In the genomic region with DNA sequence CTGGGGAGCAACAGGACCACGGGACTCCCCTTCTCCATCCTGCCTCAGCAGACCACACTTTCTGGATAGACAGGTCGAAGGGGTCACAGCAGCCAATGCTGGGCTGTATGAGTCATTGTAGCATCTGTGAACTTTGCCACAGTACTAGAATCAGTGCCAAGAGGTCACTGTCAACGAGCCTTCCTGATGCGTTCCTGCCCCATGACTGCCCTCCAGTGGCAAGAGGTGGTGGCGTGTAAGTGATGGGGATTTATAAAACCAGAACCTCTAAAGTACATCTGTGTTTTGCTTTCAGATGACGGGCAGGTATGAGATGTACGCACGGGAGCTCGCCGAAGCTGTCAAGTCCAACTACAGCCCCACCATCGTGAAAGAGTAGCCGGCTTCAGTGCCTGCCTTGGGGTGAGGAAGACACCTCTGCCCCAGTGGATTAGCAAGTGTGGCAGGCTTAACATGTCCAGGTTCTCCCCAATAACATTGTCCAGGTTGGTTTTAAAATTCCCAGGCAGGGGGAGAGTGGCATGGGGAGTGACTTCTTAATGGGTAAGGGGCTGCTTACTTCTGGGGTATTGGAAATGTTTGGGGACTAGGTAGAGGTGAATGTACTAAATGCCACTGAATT, we compare ENCODE assay signal across 9 cellular contexts. TPM values are rescaled to one million over a fixed set of nuclear protein-coding genes. Genes with fewer than 3 reads are reported as not detected.
DNase-seq lines count a peak whose midpoint lies in the region; ATAC-seq and TF ChIP-seq lines count a peak whose summit lies in the region.
"Had no signal": no experiment of that assay in that cellular context is flagged by ENCODE, and none has a peak within 500 bp of the region (broad histone marks: within the 10 kb centered on the region; RNA-seq: fewer than 3 reads in every experiment).

No MANE protein-coding gene starts in this region.

- no peaks in the 10 kb centered on the region for H3K27me3 ChIP-seq in Karpas-422 (ENCODE audit: low read length)
- no peaks in the 10 kb centered on the region for H3K27me3 ChIP-seq in SJSA1 (replicated peaks)
- no peaks in the 10 kb centered on the region for H3K27me3 ChIP-seq in uterus

- no peak overlapping the region for H3K4me2 ChIP-seq in Karpas-422 (ENCODE audit: low read depth, low read length, poor library complexity, severe bottlenecking)

- H3K36me3 ChIP-seq in Karpas-422 (ENCODE audit: insufficient read depth, low read length): no peaks in the 10 kb centered on the region
- H3K36me3 ChIP-seq in SJSA1: no peaks in the 10 kb centered on the region
- no peaks in the 10 kb centered on the region for H3K36me3 ChIP-seq in uterus

- peak; percentile 55 to 73 (median 69) for TF ChIP-seq CTCF in uterus (IDR thresholded peaks at IDR 0.05)

- no peak overlapping the region for H3K27ac ChIP-seq in Karpas-422 (ENCODE audit: low read length)
- no peak overlapping the region for H3K27ac ChIP-seq in SJSA1
- H3K27ac ChIP-seq in uterus: no peak overlapping the region

- H3K9me3 ChIP-seq in Karpas-422 (ENCODE audit: low read length): no peaks in the 10 kb centered on the region
- H3K9me3 ChIP-seq in SJSA1 (replicated peaks): no peaks in the 10 kb centered on the region
- no peaks in the 10 kb centered on the region for H3K9me3 ChIP-seq in uterus

- no peak overlapping the region for H3K4me3 ChIP-seq in Karpas-422 (ENCODE audit: low read length)
- no peak overlapping the region for H3K4me3 ChIP-seq in SJSA1
- no peak overlapping the region for H3K4me3 ChIP-seq in uterus

- peak; percentile 70 for DNase-seq in COLO668 (lab: John Stamatoyannopoulos, UW; ENCODE audit: unreplicated experiment)
- DNase-seq in Karpas-422: peak; percentile 95
- peak; percentile 62 to 69 for DNase-seq in SJSA1 (ENCODE audit: low read depth in 1 of 2, low spot score in 2 of 2)
- DNase-seq in activated gamma-delta T cell treated with anti-CD3 and anti-CD28 coated beads, Interleukin-2, amount 50 U/mL, for 16 hours (ENCODE audit: low read depth): peak; percentile 64
- peak; percentile 60 for DNase-seq in glomerular visceral epithelial cell (ENCODE audit: extremely low spot score)
- peak; percentile 94 for DNase-seq in posterior vena cava (ENCODE audit: low spot score)
- peak; percentile 69 to 72 for DNase-seq in uterus

- no peaks in the 10 kb centered on the region for H3K79me2 ChIP-seq in Karpas-422 (ENCODE audit: low read length)

- H3K4me1 ChIP-seq in Karpas-422 (ENCODE audit: low read length): peaks cover 44% of the 10 kb centered on the region
- peaks cover 7% of the 10 kb centered on the region for H3K4me1 ChIP-seq in SJSA1 (replicated peaks)
- H3K4me1 ChIP-seq in uterus: no peaks in the 10 kb centered on the region

- H4K20me1 ChIP-seq in Karpas-422 (ENCODE audit: insufficient read depth, low read depth, low read length): no peaks in the 10 kb centered on the region

- ATAC-seq in GM21447 (IDR thresholded peaks at IDR 0.05; ENCODE audit: unreplicated experiment): peak; percentile 78

- no peak for TF ChIP-seq POLR2A in uterus (IDR thresholded peaks at IDR 0.05)

- H2AFZ ChIP-seq in Karpas-422 (ENCODE audit: low read length): no peak overlapping the region

- no peaks in the 10 kb centered on the region for H3K9me2 ChIP-seq in Karpas-422 (replicated peaks; ENCODE audit: insufficient read depth, low read length)

- peak overlapping the region; percentile 30; the same call in 1 of the 2 replicates for H3K9ac ChIP-seq in Karpas-422 (ENCODE audit: low read length)

- intact Hi-C loops in posterior vena cava (cut with DNase I) (loop anchor here in 1 of 2 donors (10.0 kb wide), 1 partner anchor 201 kb away; no protein-coding TSS in a partner anchor), uterus (cut with DNase I; ENCODE audit: low total_unique reads) (no loop called here)

RNA-seq across cellular contexts. Expression of a gene that starts 29.4 kb away (rescaled TPM):
- total RNA-seq in Karpas-422 (2014; rRNA removed; shearing (Covaris generic); ENCODE audit: low replicate concordance): 116 and 144 TPM in 2 replicates
- total RNA-seq in SJSA1 (2014; rRNA removed; shearing (Covaris generic)): 97.1 and 112 TPM in 2 replicates
- 10 to 100 TPM; 73.5 to 82.1 TPM for total RNA-seq in posterior vena cava
- 10 to 100 TPM; 26.4 to 68.2 (median 44.9) TPM for total RNA-seq in uterus

RNA-seq across cellular contexts. Expression of a gene that starts 30.3 kb away (rescaled TPM):
- total RNA-seq in Karpas-422 (2014; rRNA removed; shearing (Covaris generic); ENCODE audit: low replicate concordance): 217 and 263 TPM in 2 replicates
- 193 and 234 TPM in 2 replicates for total RNA-seq in SJSA1 (2014; rRNA removed; shearing (Covaris generic))
- 10 to 100 TPM; 42.5 to 54.0 TPM for total RNA-seq in posterior vena cava
- 100 to 1,000 TPM in 2 of 4 donors, 10 to 100 TPM in 2; 42.6 to 189 (median 85.1) TPM for total RNA-seq in uterus

RNA-seq across cellular contexts. Expression of a gene that starts 30.4 kb away (rescaled TPM):
- 0.19 and 1.3 TPM in 2 replicates for total RNA-seq in Karpas-422 (2014; rRNA removed; shearing (Covaris generic); ENCODE audit: low replicate concordance)
- total RNA-seq in SJSA1 (2014; rRNA removed; shearing (Covaris generic)): 0.44 and 0.47 TPM in 2 replicates
- total RNA-seq in posterior vena cava (under 1 TPM; 0.24 to 0.28 TPM), uterus (1 to 10 TPM in 1 of 4 donors, under 1 TPM in 1, not detected in 2; 0.83 to 2.7 TPM)
- total RNA-seq: activated CD8-positive, alpha-beta memory T cell treated with anti-CD3 and anti-CD28 coated beads for 36 hours had no signal
